ENCODE assay signal across 8 cellular contexts in the genomic region with DNA sequence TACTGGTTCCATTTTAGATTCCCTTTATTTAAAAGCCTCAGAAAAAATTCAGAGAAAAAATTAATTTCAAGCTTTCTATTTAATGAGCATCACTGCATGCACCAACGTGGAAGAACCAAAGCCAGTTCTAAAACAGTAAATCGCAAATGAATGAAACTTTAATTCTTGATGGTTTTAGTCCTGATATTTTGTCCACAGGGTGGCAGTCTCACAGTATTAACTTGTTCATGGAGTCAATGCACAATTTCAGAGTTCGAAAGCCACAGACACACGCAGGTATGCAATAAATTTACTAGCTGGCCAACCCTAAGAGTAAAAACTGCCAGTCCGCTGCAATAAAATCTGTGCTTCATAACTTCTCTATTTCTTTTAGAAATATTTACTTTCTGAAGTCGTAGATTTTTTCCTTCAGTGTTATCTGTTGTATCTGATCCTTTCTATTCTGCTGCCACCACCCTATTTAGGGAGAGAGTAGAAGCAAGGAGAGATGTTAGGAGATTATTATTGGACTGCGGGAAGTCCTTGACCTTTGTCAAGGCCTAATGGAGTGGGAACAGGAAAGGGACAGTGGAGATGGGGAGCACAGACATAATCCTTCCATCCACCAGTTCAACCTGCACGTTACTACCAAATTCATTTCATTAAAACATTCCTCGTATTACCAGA. TPM values are rescaled to one million over a fixed set of nuclear protein-coding genes. Genes with fewer than 3 reads are reported as not detected.
DNase-seq lines count a peak whose midpoint lies in the region; ATAC-seq, FAIRE-seq and TF ChIP-seq lines count a peak whose summit lies in the region.

No MANE protein-coding gene starts in this region.

- peaks cover 100% of the 10 kb centered on the region for H3K79me2 ChIP-seq in OCI-LY7 (ENCODE audit: insufficient read depth, low read depth, low read length)
- H3K79me2 ChIP-seq in K562 (ENCODE audit: control insufficient read depth, insufficient read depth, low read length) = peaks cover 99% of the 10 kb centered on the region

- no peaks in the 10 kb centered on the region for H3K9me1 ChIP-seq in K562 (ENCODE audit: control insufficient read depth, insufficient read depth, low read length)

- peaks cover 94% of the 10 kb centered on the region for H3K4me1 ChIP-seq in OCI-LY7 (ENCODE audit: insufficient read depth, low read length, poor library complexity, severe bottlenecking)
- H3K4me1 ChIP-seq in K562 (replicated peaks in 1 of 2; ENCODE audit: control insufficient read depth in 2 of 2, insufficient read depth in 2 of 2, low read length in 2 of 2) = peaks cover 8 to 40% of the 10 kb centered on the region in 2 experiments; a peak in 3 of 5 replicates
- H3K4me1 ChIP-seq in kidney (ENCODE audit: control insufficient read depth in 1 of 2, insufficient read depth in 1 of 2, low read depth in 1 of 2, low read length in 2 of 2) = peaks cover 9 to 25% of the 10 kb centered on the region in 2 donors

- ATAC-seq in GM21825 (IDR thresholded peaks at IDR 0.05; ENCODE audit: unreplicated experiment) (peak; percentile 34), K562 (peak; percentile 57)

- DNase-seq in DMS 273 (lab: John Stamatoyannopoulos, UW; ENCODE audit: unreplicated experiment) = peak; percentile 61
- peak; percentile 84 for DNase-seq in OCI-LY7 (ENCODE audit: low spot score)
- DNase-seq in K562 (ENCODE audit: extremely low read depth in 1 of 4, low spot score in 3 of 4) = peak in 2 of 4 experiments; percentile 24 to 68
- no peak for DNase-seq in kidney
- DNase-seq in stimulated activated naive CD4-positive, alpha-beta T cell treated with Interleukin-2 at 50 U/mL for 16 hours (lab: John Stamatoyannopoulos, UW) = peak; percentile 0
- no peak for DNase-seq in occipital lobe (lab: John Stamatoyannopoulos, UW)
- DNase-seq in NCI-H774 (lab: John Stamatoyannopoulos, UW) = no peak

- TF ChIP-seq POLR2A in K562 (conservative IDR thresholded peaks at IDR 0.05) = no peak

- peak overlapping the region; percentile 68; the same call in 1 of the 2 replicates for H2AFZ ChIP-seq in OCI-LY7 (ENCODE audit: low read length)
- H2AFZ ChIP-seq in K562 (ENCODE audit: low read depth, low read length) = peak overlapping the region; percentile 25; the same call in 1 of the 2 replicates

- H4K20me1 ChIP-seq in OCI-LY7 (ENCODE audit: insufficient read depth, low read length) (no peaks in the 10 kb centered on the region), K562 (replicated peaks; ENCODE audit: control insufficient read depth, insufficient read depth, low read length) (no peaks in the 10 kb centered on the region)

- POLR2A ChIA-PET in OCI-LY7 (lab: Charles Lee) (interaction anchor here (0.7 to 4.6 kb wide), 15 partner anchors 29 to 1246 kb away, joined by 3 to 46 read pairs (median 4); a partner anchor contains a TSS), K562 (lab: Yijun Ruan, JAX) (interaction anchor here (1.1 kb wide), 1 partner anchor 70 kb away, joined by 4 read pairs; no protein-coding TSS in a partner anchor)

- no peaks in the 10 kb centered on the region for H3K27me3 ChIP-seq in K562 (ENCODE audit: control insufficient read depth in 2 of 2, insufficient read depth in 2 of 2, low read length in 2 of 2)

- H3K36me3 ChIP-seq in OCI-LY7 (ENCODE audit: insufficient read depth, low read length) = peaks cover 22% of the 10 kb centered on the region
- peaks cover 3% of the 10 kb centered on the region; the same call in 2 of the 3 replicates for H3K36me3 ChIP-seq in K562 (ENCODE audit: control insufficient read depth, insufficient read depth, low read length)
- no peaks in the 10 kb centered on the region for H3K36me3 ChIP-seq in kidney (ENCODE audit: control insufficient read depth in 1 of 2, insufficient read depth in 2 of 2, low read length in 2 of 2)

- H3K9me2 ChIP-seq in OCI-LY7 (ENCODE audit: insufficient read depth, low read length) = no peaks in the 10 kb centered on the region

- TF ChIP-seq RAD21 in K562 (CRISPR knock-in tag; conservative IDR thresholded peaks at IDR 0.05 in 1 of 2, IDR thresholded peaks at IDR 0.05 in 1 of 2) = peak; percentile 31 to 53

- peak; percentile 94 for TF ChIP-seq CTCF in OCI-LY7 (conservative IDR thresholded peaks at IDR 0.05; ENCODE audit: low read length)
- TF ChIP-seq CTCF in K562 (IDR thresholded peaks at IDR 0.05 in 2 of 3, conservative IDR thresholded peaks at IDR 0.05 in 1 of 3; ENCODE audit: insufficient read depth in 2 of 3, low read depth in 1 of 3, low read length in 3 of 3) = peak; percentile 37 to 56 (median 52); a peak in 4 of 6 replicates
- peak; percentile 46 for TF ChIP-seq CTCF in kidney (IDR thresholded peaks at IDR 0.05; ENCODE audit: borderline replicate concordance, extremely low read depth, insufficient read depth)

- peak overlapping the region in 1 of 2 experiments; percentile 15; a peak in 1 of 4 replicates for H3K9ac ChIP-seq in K562 (ENCODE audit: insufficient read depth in 1 of 2, low read depth in 2 of 2, low read length in 2 of 2)
- no peak overlapping the region for H3K9ac ChIP-seq in kidney (ENCODE audit: low read length in 2 of 2)

- TF ChIP-seq EP300 in K562 (IDR thresholded peaks at IDR 0.05; ENCODE audit: low read length) = no peak

- in situ Hi-C loops in K562 (cut with MboI) = loop anchor here (25.0 kb wide), 1 partner anchor 267 kb away; a partner anchor contains a TSS

- H3K9me3 ChIP-seq in OCI-LY7 (ENCODE audit: low read length) = no peaks in the 10 kb centered on the region
- H3K9me3 ChIP-seq in K562 (replicated peaks; ENCODE audit: control insufficient read depth, insufficient read depth, low read depth, low read length) = no peaks in the 10 kb centered on the region; the same call in 1 of the 2 replicates
- H3K9me3 ChIP-seq in kidney (ENCODE audit: control insufficient read depth in 1 of 2, low read length in 2 of 2) = no peaks in the 10 kb centered on the region

- WGBS in K562 (ENCODE audit: insufficient coverage, low coverage, missing lambda C conversion rate) = 15% methylated on average over 9 of the region's 9 CpGs

- CTCF ChIA-PET in OCI-LY7 (lab: Charles Lee; ENCODE audit: unreplicated experiment) (interaction anchor here (1.5 kb wide), 1 partner anchor 266 kb away, joined by 3 read pairs; no protein-coding TSS in a partner anchor), K562 (lab: Yijun Ruan, JAX; ENCODE audit: low intra/inter-chr PET ratio) (interaction anchor here (2.2 kb wide), 1 partner anchor 168 kb away, joined by 10 read pairs; no protein-coding TSS in a partner anchor)

- H3K4me3 ChIP-seq in OCI-LY7 (ENCODE audit: low read depth, low read length, poor library complexity, severe bottlenecking) = peak overlapping the region; percentile 64
- H3K4me3 ChIP-seq in K562 = no peak overlapping the region
- H3K4me3 ChIP-seq in kidney (ENCODE audit: low read length in 2 of 2) = no peak overlapping the region

- intact Hi-C loops in OCI-LY7 (cut with micrococcal nuclease; ENCODE audit: unreplicated experiment) = loop anchor here (2.0 kb wide), 1 partner anchor 74 kb away; no protein-coding TSS in a partner anchor
- intact Hi-C loops in K562 (cut with micrococcal nuclease) = loop anchor here (1.0 kb wide), 1 partner anchor 168 kb away; no protein-coding TSS in a partner anchor
- intact Hi-C loops in kidney (cut with DNase I) = loop anchor here (10.0 kb wide), 1 partner anchor 130 kb away; no protein-coding TSS in a partner anchor

- BruUV-seq in OCI-LY7 (replicated peaks; lab: Mats Ljungman, UMichigan) (no TSS peak), K562 (replicated peaks; lab: Mats Ljungman, UMichigan) (no TSS peak)

- H3K4me2 ChIP-seq in OCI-LY7 (ENCODE audit: low read length) (peak overlapping the region; percentile 86), K562 (ENCODE audit: insufficient read depth, low read length) (peak overlapping the region; percentile 66)

- no peak for FAIRE-seq in K562 (lab: Jason Lieb, UNC)
- FAIRE-seq in kidney (lab: Jason Lieb, UNC) = no peak

- peak overlapping the region; percentile 75 for H3K27ac ChIP-seq in OCI-LY7 (ENCODE audit: low read depth, low read length, poor library complexity, severe bottlenecking)
- peak overlapping the region; percentile 24; the same call in 1 of the 3 replicates for H3K27ac ChIP-seq in K562 (ENCODE audit: extremely low read depth, low read depth, low read length)
- H3K27ac ChIP-seq in kidney (ENCODE audit: low read depth in 2 of 2, low read length in 2 of 2) = no peak overlapping the region

RNA-seq across cellular contexts. Expression of a gene that starts 7.0 kb away (rescaled TPM):
- 5.9 and 7.9 TPM in 2 replicates for total RNA-seq in OCI-LY7 (2014; rRNA removed; shearing (Covaris generic))
- total RNA-seq in OCI-LY7 (2022) (7.3 and 8.6 TPM in 2 replicates), K562 (2014; rRNA removed) (6.4 and 6.9 TPM in 2 replicates), K562 (2014; rRNA removed; fragmentation: Illumina TruSeq; extraction: Trizol) (8.8 and 10.0 TPM in 2 replicates), K562 (2015; rRNA removed; fragmentation: Illumina TruSeq; extraction: Trizol) (8.3 and 8.4 TPM in 2 replicates), K562 (2021) (4.2 and 5.6 TPM in 2 replicates), kidney (9.9 TPM), occipital lobe (12.2 TPM)
- total RNA-seq in K562 (2011; cell fraction: chromatin; rRNA removed; ENCODE audit: low replicate concordance) = 1.9 and 5.9 TPM in 2 replicates
- total RNA-seq in K562 (2011; cell fraction: nucleolus; rRNA removed) = 1.5 and 1.6 TPM in 2 replicates
- 2.6 and 4.3 TPM in 2 replicates for total RNA-seq in K562 (2011; cell fraction: nucleoplasm; rRNA removed)
- polyA plus RNA-seq in K562 (2011; rRNA removed) (4.7 and 7.9 TPM in 2 replicates), K562 (2014; fragmentation: Illumina TruSeq; extraction: Trizol) (11.3 and 12.2 TPM in 2 replicates), K562 (2014; fragmentation: Nextera tagmentation; extraction: Ambion mirVana) (1 to 10 TPM; 5.5 to 6.1 TPM), K562 (2014; rRNA removed) (10.0 and 11.2 TPM in 2 replicates), kidney (ENCODE audit: insufficient read depth, low read depth, low replicate concordance) (9.6 TPM)
- polyA plus RNA-seq in K562 (2011; cell fraction: cytosol; rRNA removed) = 0.70 and 1.5 TPM in 2 replicates
- polyA plus RNA-seq in K562 (2011; cell fraction: nucleus; rRNA removed) = 2.5 and 3.2 TPM in 2 replicates
- polyA plus RNA-seq in K562 (2012) = 6.2 and 6.7 TPM in 2 replicates
- polyA minus RNA-seq in K562 (2011; rRNA and poly(A)+ RNA removed) = 3.2 and 3.5 TPM in 2 replicates
- 1.9 and 2.6 TPM in 2 replicates for polyA minus RNA-seq in K562 (2011; cell fraction: cytosol; rRNA and poly(A)+ RNA removed)
- polyA minus RNA-seq in K562 (2011; cell fraction: nucleus; rRNA and poly(A)+ RNA removed) = 2.4 and 4.1 TPM in 2 replicates

RNA-seq across cellular contexts. Expression of a gene that starts 35.2 kb away (rescaled TPM):
- total RNA-seq in OCI-LY7 (2014; rRNA removed; shearing (Covaris generic)) = 106 and 111 TPM in 2 replicates
- total RNA-seq in OCI-LY7 (2022) (248 and 276 TPM in 2 replicates), K562 (2014; rRNA removed) (25.3 and 27.6 TPM in 2 replicates), K562 (2014; rRNA removed; fragmentation: Illumina TruSeq; extraction: Trizol) (33.4 and 42.4 TPM in 2 replicates), K562 (2015; rRNA removed; fragmentation: Illumina TruSeq; extraction: Trizol) (27.6 and 30.4 TPM in 2 replicates), K562 (2021) (37.5 and 46.6 TPM in 2 replicates), kidney (95.1 TPM), occipital lobe (11.9 TPM)
- 23.9 and 37.6 TPM in 2 replicates for total RNA-seq in K562 (2011; cell fraction: chromatin; rRNA removed; ENCODE audit: low replicate concordance)
- 21.8 and 23.3 TPM in 2 replicates for total RNA-seq in K562 (2011; cell fraction: nucleolus; rRNA removed)
- total RNA-seq in K562 (2011; cell fraction: nucleoplasm; rRNA removed) = 22.6 and 28.2 TPM in 2 replicates
- polyA plus RNA-seq in K562 (2011; rRNA removed) (35.2 and 35.5 TPM in 2 replicates), K562 (2014; fragmentation: Illumina TruSeq; extraction: Trizol) (51.2 and 54.4 TPM in 2 replicates), K562 (2014; fragmentation: Nextera tagmentation; extraction: Ambion mirVana) (10 to 100 TPM; 30.4 to 36.8 TPM), K562 (2014; rRNA removed) (24.7 and 27.6 TPM in 2 replicates), kidney (ENCODE audit: insufficient read depth, low read depth, low replicate concordance) (12.0 TPM)
- polyA plus RNA-seq in K562 (2011; cell fraction: cytosol; rRNA removed) = 21.9 and 24.0 TPM in 2 replicates
- polyA plus RNA-seq in K562 (2011; cell fraction: nucleus; rRNA removed) = 18.7 and 20.7 TPM in 2 replicates
- polyA plus RNA-seq in K562 (2012) = 32.5 and 37.9 TPM in 2 replicates
- polyA minus RNA-seq in K562 (2011; rRNA and poly(A)+ RNA removed) = 52.2 and 62.7 TPM in 2 replicates
- 18.8 and 29.8 TPM in 2 replicates for polyA minus RNA-seq in K562 (2011; cell fraction: cytosol; rRNA and poly(A)+ RNA removed)
- 23.0 and 28.3 TPM in 2 replicates for polyA minus RNA-seq in K562 (2011; cell fraction: nucleus; rRNA and poly(A)+ RNA removed)

Comparison
In these comparisons a context has a peak if more than half of its experiments do, and no peak if none do; other contexts are left out.
1. DNase-seq: peak in DMS 273 (single experiment), OCI-LY7 (single experiment) and stimulated activated naive CD4-positive, alpha-beta T cell treated with Interleukin-2 at 50 U/mL for 16 hours (single experiment); none in kidney (single experiment), occipital lobe (single experiment) and NCI-H774 (single experiment).
2. H3K27ac ChIP-seq: peak in OCI-LY7 (single experiment) and K562 (single experiment); none in kidney (0 of 2).
3. Peak in every context shown above with its lines, with median percentiles within 50 percentile points of each other: CTCF ChIP-seq.